12 cellular contexts compared by ENCODE assay signal in genomic region chr19:35738021-35738886, GRCh38. TPM values are rescaled to one million over a fixed set of nuclear protein-coding genes. Genes with fewer than 3 reads are reported as not detected.
DNase-seq lines count a peak whose midpoint lies in the region; ATAC-seq and TF ChIP-seq lines count a peak whose summit lies in the region.
"Had no signal": no experiment of that assay in that cellular context is flagged by ENCODE, and none has a peak within 500 bp of the region (broad histone marks: within the 10 kb centered on the region; RNA-seq: fewer than 3 reads in every experiment).

No MANE protein-coding gene starts in this region.

- no peaks in the 10 kb centered on the region for H3K9me3 Mint-ChIP-seq in activated T-helper 1 cell treated with anti-CD3 and anti-CD28 coated beads, Interleukin-12 subunit alpha, Interleukin-12 subunit beta, Interleukin-2, Interleukin-4 antibody, amounts not matched to agents 30 ng/mL and 10 ng/mL and 1 ng/mL, durations not matched to agents 14 hours and 24 hours and 36 hours
- no peaks in the 10 kb centered on the region for H3K9me3 Mint-ChIP-seq in neural progenitor cell
- H3K9me3 Mint-ChIP-seq: HFFc6 had no signal

- peaks cover 49% of the 10 kb centered on the region for H3K36me3 Mint-ChIP-seq in activated T-helper 1 cell treated with anti-CD3 and anti-CD28 coated beads, Interleukin-12 subunit alpha, Interleukin-12 subunit beta, Interleukin-2, Interleukin-4 antibody, amounts not matched to agents 30 ng/mL and 10 ng/mL and 1 ng/mL, durations not matched to agents 14 hours and 24 hours and 36 hours (ENCODE audit: low read depth)
- H3K36me3 Mint-ChIP-seq in neural progenitor cell: peaks cover 17% of the 10 kb centered on the region

- no peak overlapping the region for H3K4me2 ChIP-seq in neural progenitor cell

- peak; percentile 9 for DNase-seq in GM13977 (ENCODE audit: low spot score)
- DNase-seq in activated T-helper 1 cell treated with anti-CD3 and anti-CD28 coated beads, Interleukin-12 subunit alpha, Interleukin-12 subunit beta, Interleukin-2, Interleukin-4 antibody, amounts not matched to agents 30 ng/mL and 10 ng/mL and 1 ng/mL, durations not matched to agents 14 hours and 24 hours and 36 hours (ENCODE audit: low spot score): no peak
- no peak for DNase-seq in neural progenitor cell (ENCODE audit: low spot score)
- no peak for DNase-seq in lower lobe of right lung
- no peak for DNase-seq in retina
- DNase-seq: amniotic stem cell, dorsolateral prefrontal cortex, HFFc6, NCI-H2029, NCI-H748 treated with DMSO at 0.1 percent for 48 hours had no signal

- no peak overlapping the region for H2AFZ ChIP-seq in neural progenitor cell (replicated peaks)

- H3K9ac ChIP-seq in neural progenitor cell: no peak overlapping the region

- no peaks in the 10 kb centered on the region for H3K27me3 Mint-ChIP-seq in activated T-helper 1 cell treated with anti-CD3 and anti-CD28 coated beads, Interleukin-12 subunit alpha, Interleukin-12 subunit beta, Interleukin-2, Interleukin-4 antibody, amounts not matched to agents 30 ng/mL and 10 ng/mL and 1 ng/mL, durations not matched to agents 14 hours and 24 hours and 36 hours (ENCODE audit: insufficient read depth)
- H3K27me3 Mint-ChIP-seq in neural progenitor cell (ENCODE audit: insufficient read depth, low read depth): peaks cover 9% of the 10 kb centered on the region

- H4K20me1 ChIP-seq in neural progenitor cell (ENCODE audit: low read depth): peaks cover 17% of the 10 kb centered on the region

- H3K27me3 ChIP-seq in neural progenitor cell: no peaks in the 10 kb centered on the region
- H3K27me3 ChIP-seq in lower lobe of right lung (ENCODE audit: low read depth): no peaks in the 10 kb centered on the region
- H3K27me3 ChIP-seq: dorsolateral prefrontal cortex, ovary had no signal

- no peaks in the 10 kb centered on the region for H3K9me3 ChIP-seq in neural progenitor cell (ENCODE audit: low read depth)
- H3K9me3 ChIP-seq in lower lobe of right lung: no peaks in the 10 kb centered on the region
- H3K9me3 ChIP-seq: ovary had no signal

- H3K4me3 ChIP-seq in neural progenitor cell: no peak overlapping the region
- no peak overlapping the region for H3K4me3 ChIP-seq in lower lobe of right lung
- H3K4me3 ChIP-seq: dorsolateral prefrontal cortex, ovary had no signal

- H3K36me3 ChIP-seq in neural progenitor cell: no peaks in the 10 kb centered on the region
- H3K36me3 ChIP-seq in lower lobe of right lung: peaks cover 63% of the 10 kb centered on the region
- H3K36me3 ChIP-seq: ovary had no signal

- intact Hi-C loops in activated T-helper 1 cell treated with anti-CD3 and anti-CD28 coated beads, Interleukin-12 subunit alpha, Interleukin-12 subunit beta, Interleukin-2, Interleukin-4 antibody, amounts not matched to agents 30 ng/mL and 10 ng/mL and 1 ng/mL, durations not matched to agents 14 hours and 24 hours and 36 hours (cut with micrococcal nuclease): no loop called here
- intact Hi-C loops in lower lobe of right lung (cut with DNase I): no loop called here

- H3K27ac Mint-ChIP-seq in activated T-helper 1 cell treated with anti-CD3 and anti-CD28 coated beads, Interleukin-12 subunit alpha, Interleukin-12 subunit beta, Interleukin-2, Interleukin-4 antibody, amounts not matched to agents 30 ng/mL and 10 ng/mL and 1 ng/mL, durations not matched to agents 14 hours and 24 hours and 36 hours: no peak overlapping the region
- no peak overlapping the region for H3K27ac Mint-ChIP-seq in neural progenitor cell
- H3K27ac Mint-ChIP-seq: HFFc6 had no signal

- peak overlapping the region; percentile 19 for H3K4me3 Mint-ChIP-seq in activated T-helper 1 cell treated with anti-CD3 and anti-CD28 coated beads, Interleukin-12 subunit alpha, Interleukin-12 subunit beta, Interleukin-2, Interleukin-4 antibody, amounts not matched to agents 30 ng/mL and 10 ng/mL and 1 ng/mL, durations not matched to agents 14 hours and 24 hours and 36 hours
- H3K4me3 Mint-ChIP-seq in neural progenitor cell: peak overlapping the region; percentile 68
- H3K4me3 Mint-ChIP-seq: HFFc6 had no signal

- H3K79me2 ChIP-seq in neural progenitor cell (ENCODE audit: low read depth): no peaks in the 10 kb centered on the region

- H3K4me1 ChIP-seq in neural progenitor cell (peaks cover 9% of the 10 kb centered on the region), lower lobe of right lung (peaks cover 32% of the 10 kb centered on the region)

- H3K27ac ChIP-seq in neural progenitor cell: no peak overlapping the region
- no peak overlapping the region for H3K27ac ChIP-seq in lower lobe of right lung
- H3K27ac ChIP-seq: ovary had no signal

- TF ChIP-seq CTCF in GM13977 (IDR thresholded peaks at IDR 0.05; ENCODE audit: extremely low read depth, insufficient read depth, missing control alignments): no peak
- TF ChIP-seq CTCF in neural progenitor cell (IDR thresholded peaks at IDR 0.05): no peak
- TF ChIP-seq CTCF in lower lobe of right lung (IDR thresholded peaks at IDR 0.05): no peak

- peaks cover 10% of the 10 kb centered on the region for H3K4me1 Mint-ChIP-seq in activated T-helper 1 cell treated with anti-CD3 and anti-CD28 coated beads, Interleukin-12 subunit alpha, Interleukin-12 subunit beta, Interleukin-2, Interleukin-4 antibody, amounts not matched to agents 30 ng/mL and 10 ng/mL and 1 ng/mL, durations not matched to agents 14 hours and 24 hours and 36 hours (ENCODE audit: low read depth)
- H3K4me1 Mint-ChIP-seq in neural progenitor cell: peaks cover 13% of the 10 kb centered on the region

- in situ Hi-C loops in GM13977 (cut with MboI; ENCODE audit: low pct_unique_long_range_greater_than_20kb, low sequenced_read_pairs, unreplicated experiment): no loop called here

- peaks cover 37% of the 10 kb centered on the region for H3F3A ChIP-seq in neural progenitor cell (ENCODE audit: low read depth)

- no peak for ATAC-seq in lower lobe of right lung
- ATAC-seq: Right ventricle myocardium inferior had no signal

RNA-seq across cellular contexts. Expression of gene IGFLR1, which starts 4.0 kb away (rescaled TPM):
- total RNA-seq in activated T-helper 1 cell treated with anti-CD3 and anti-CD28 coated beads, Interleukin-12 subunit alpha, Interleukin-12 subunit beta, Interleukin-2, Interleukin-4 antibody, amounts not matched to agents 30 ng/mL and 10 ng/mL and 1 ng/mL, durations not matched to agents 14 hours and 24 hours and 36 hours: 105 and 106 TPM in 2 replicates
- total RNA-seq in neural progenitor cell (ENCODE audit: low replicate concordance) (5.0 and 9.2 TPM in 2 replicates), lower lobe of right lung (17.1 TPM)

RNA-seq across cellular contexts. Expression of gene U2AF1L4, which starts 7.0 kb away (rescaled TPM):
- total RNA-seq in activated T-helper 1 cell treated with anti-CD3 and anti-CD28 coated beads, Interleukin-12 subunit alpha, Interleukin-12 subunit beta, Interleukin-2, Interleukin-4 antibody, amounts not matched to agents 30 ng/mL and 10 ng/mL and 1 ng/mL, durations not matched to agents 14 hours and 24 hours and 36 hours: 28.1 and 29.7 TPM in 2 replicates
- total RNA-seq in neural progenitor cell (ENCODE audit: low replicate concordance) (17.2 and 27.9 TPM in 2 replicates), lower lobe of right lung (20.3 TPM)

RNA-seq across cellular contexts. Expression of gene PSENEN, which starts 7.2 kb away (rescaled TPM):
- 50.6 and 54.6 TPM in 2 replicates for total RNA-seq in activated T-helper 1 cell treated with anti-CD3 and anti-CD28 coated beads, Interleukin-12 subunit alpha, Interleukin-12 subunit beta, Interleukin-2, Interleukin-4 antibody, amounts not matched to agents 30 ng/mL and 10 ng/mL and 1 ng/mL, durations not matched to agents 14 hours and 24 hours and 36 hours
- total RNA-seq in neural progenitor cell (ENCODE audit: low replicate concordance) (10.9 and 29.6 TPM in 2 replicates), lower lobe of right lung (60.0 TPM)

RNA-seq across cellular contexts. Expression of gene LIN37, which starts 10.1 kb away (rescaled TPM):
- total RNA-seq in activated T-helper 1 cell treated with anti-CD3 and anti-CD28 coated beads, Interleukin-12 subunit alpha, Interleukin-12 subunit beta, Interleukin-2, Interleukin-4 antibody, amounts not matched to agents 30 ng/mL and 10 ng/mL and 1 ng/mL, durations not matched to agents 14 hours and 24 hours and 36 hours: 9.3 and 9.8 TPM in 2 replicates
- total RNA-seq in neural progenitor cell (ENCODE audit: low replicate concordance): 11.4 and 12.4 TPM in 2 replicates
- 7.2 TPM for total RNA-seq in lower lobe of right lung

RNA-seq across cellular contexts. Expression of gene HSPB6, which starts 18.6 kb away (rescaled TPM):
- total RNA-seq in activated T-helper 1 cell treated with anti-CD3 and anti-CD28 coated beads, Interleukin-12 subunit alpha, Interleukin-12 subunit beta, Interleukin-2, Interleukin-4 antibody, amounts not matched to agents 30 ng/mL and 10 ng/mL and 1 ng/mL, durations not matched to agents 14 hours and 24 hours and 36 hours: 0.78 TPM in 1 of 2 replicates, not detected in the other
- total RNA-seq in neural progenitor cell (ENCODE audit: low replicate concordance): not detected in 2 replicates
- 29.4 TPM for total RNA-seq in lower lobe of right lung
